17 cellular contexts compared by ENCODE assay signal in genomic region chr11:93908689-93909088, GRCh38. TPM values are rescaled to one million over a fixed set of nuclear protein-coding genes. Genes with fewer than 3 reads are reported as not detected.
A peak's percentile ranks its signal among the peaks of the same experiment; 100 is the strongest.
DNase-seq lines count a peak whose midpoint lies in the region; ATAC-seq and TF ChIP-seq lines count a peak whose summit lies in the region.
"Had no signal": no experiment of that assay in that cellular context is flagged by ENCODE, and none has a peak within 500 bp of the region (broad histone marks: within the 10 kb centered on the region; RNA-seq: fewer than 3 reads in every experiment).

No MANE protein-coding gene starts in this region.

- H3K9me3 Mint-ChIP-seq in MCF 10A (ENCODE audit: unreplicated experiment) (no peaks in the 10 kb centered on the region), WTC11 (no peaks in the 10 kb centered on the region)
- H3K9me3 Mint-ChIP-seq: IgD-negative memory B cell had no signal

- H3K36me3 ChIP-seq in breast epithelium (no peaks in the 10 kb centered on the region), ascending aorta (no peaks in the 10 kb centered on the region)
- H3K36me3 ChIP-seq: heart right ventricle, spleen had no signal

- H3K27me3 ChIP-seq in breast epithelium, result no peaks in the 10 kb centered on the region
- no peaks in the 10 kb centered on the region for H3K27me3 ChIP-seq in foreskin keratinocyte
- no peaks in the 10 kb centered on the region for H3K27me3 ChIP-seq in ascending aorta
- H3K27me3 ChIP-seq: heart right ventricle had no signal

- H3K4me3 Mint-ChIP-seq in MCF 10A (ENCODE audit: unreplicated experiment) (no peak overlapping the region), WTC11 (no peak overlapping the region)
- H3K4me3 Mint-ChIP-seq: IgD-negative memory B cell had no signal

- ATAC-seq in WTC11 (peak; percentile 53), foreskin keratinocyte (peak; percentile 82), HG03342 (IDR thresholded peaks at IDR 0.05; ENCODE audit: unreplicated experiment) (no peak)
- ATAC-seq: heart right ventricle had no signal

- H3K9me3 ChIP-seq in breast epithelium (no peaks in the 10 kb centered on the region), ascending aorta (no peaks in the 10 kb centered on the region)
- H3K9me3 ChIP-seq: heart right ventricle, spleen had no signal

- no peak for TF ChIP-seq CTCF in MCF 10A (IDR thresholded peaks at IDR 0.05; ENCODE audit: unreplicated experiment)
- TF ChIP-seq CTCF in breast epithelium (IDR thresholded peaks at IDR 0.05), result no peak
- TF ChIP-seq CTCF in WTC11 (IDR thresholded peaks at IDR 0.05), result no peak
- TF ChIP-seq CTCF in foreskin keratinocyte (conservative IDR thresholded peaks at IDR 0.05), result no peak
- no peak for TF ChIP-seq CTCF in ascending aorta (IDR thresholded peaks at IDR 0.05)

- peaks cover 18% of the 10 kb centered on the region for H3K4me1 Mint-ChIP-seq in MCF 10A (ENCODE audit: insufficient read depth, unreplicated experiment)
- peaks cover 11% of the 10 kb centered on the region for H3K4me1 Mint-ChIP-seq in WTC11

- H3K4me3 ChIP-seq in breast epithelium, result no peak overlapping the region
- no peak overlapping the region for H3K4me3 ChIP-seq in ascending aorta
- H3K4me3 ChIP-seq: heart right ventricle, spleen had no signal

- no peak for TF ChIP-seq POLR2A in breast epithelium (IDR thresholded peaks at IDR 0.05)

- H3K4me1 ChIP-seq in breast epithelium (no peaks in the 10 kb centered on the region), foreskin keratinocyte (peaks cover 11% of the 10 kb centered on the region), ascending aorta (no peaks in the 10 kb centered on the region)
- H3K4me1 ChIP-seq: heart right ventricle, spleen had no signal

- no peaks in the 10 kb centered on the region for H3K36me3 Mint-ChIP-seq in MCF 10A (ENCODE audit: insufficient read depth, unreplicated experiment)
- no peaks in the 10 kb centered on the region for H3K36me3 Mint-ChIP-seq in WTC11

- BruUV-seq in MCF 10A (replicated peaks; lab: Mats Ljungman, UMichigan), result no TSS peak

- CTCF ChIA-PET in MCF 10A (lab: Yijun Ruan, JAX) (interaction anchor here (0.6 to 2.5 kb wide), 3 partner anchors 10 to 13 kb away, joined by 3 to 21 read pairs (median 4); no protein-coding TSS in a partner anchor), WTC11 (lab: Charles Lee) (interaction anchor here (3.0 kb wide), 1 partner anchor 13 kb away, joined by 13 read pairs; no protein-coding TSS in a partner anchor)

- H3K27ac ChIP-seq in breast epithelium, result no peak overlapping the region
- no peak overlapping the region for H3K27ac ChIP-seq in foreskin keratinocyte
- no peak overlapping the region for H3K27ac ChIP-seq in ascending aorta
- H3K27ac ChIP-seq: 22Rv1, heart right ventricle, spleen, VCaP had no signal

- POLR2A ChIA-PET in MCF 10A (lab: Yijun Ruan, JAX) (no interaction called here), WTC11 (lab: Charles Lee) (no interaction called here)

- H3K27ac Mint-ChIP-seq in MCF 10A (ENCODE audit: low read depth, unreplicated experiment) (peak overlapping the region; percentile 8), WTC11 (no peak overlapping the region)

- no peaks in the 10 kb centered on the region for H3K27me3 Mint-ChIP-seq in MCF 10A (ENCODE audit: insufficient read depth, unreplicated experiment)
- H3K27me3 Mint-ChIP-seq in WTC11 (ENCODE audit: low read depth), result no peaks in the 10 kb centered on the region

- intact Hi-C loops in MCF 10A (cut with micrococcal nuclease), result no loop called here
- intact Hi-C loops in breast epithelium (cut with DNase I; ENCODE audit: low total_unique reads), result no loop called here
- intact Hi-C loops in ascending aorta (cut with DNase I), result no loop called here

- DNase-seq in MCF 10A (ENCODE audit: unreplicated experiment) (peak; percentile 40), breast epithelium (ENCODE audit: low spot score in 2 of 2) (no peak), WTC11 (ENCODE audit: low spot score) (no peak), foreskin keratinocyte (peak; percentile 83 to 93), hippocampal formation (lab: John Stamatoyannopoulos, UW) (no peak), NCI-H2227 (lab: John Stamatoyannopoulos, UW; ENCODE audit: unreplicated experiment) (no peak), ascending aorta (ENCODE audit: low spot score in 2 of 2) (no peak)
- DNase-seq: cortex of kidney, DND-41, heart right ventricle, NCI-H2029 treated with DMSO at 0.1 percent for 48 hours, spleen had no signal

TF ChIP-seq in WTC11, 78 proteins besides CTCF, POLR2A, EP300 and RAD21:
- TF ChIP-seq FOXP1 (CRISPR knock-in tag; IDR thresholded peaks at IDR 0.05; ENCODE audit: borderline replicate concordance) (no peak), RORB (CRISPR knock-in tag; IDR thresholded peaks at IDR 0.05) (no peak), ZNF232 (CRISPR knock-in tag; IDR thresholded peaks at IDR 0.05) (no peak), NFATC4 (CRISPR knock-in tag; IDR thresholded peaks at IDR 0.05) (no peak), SP1 (CRISPR knock-in tag; conservative IDR thresholded peaks at IDR 0.05) (no peak), NFE2L1 (CRISPR knock-in tag; IDR thresholded peaks at IDR 0.05) (no peak), NFYB (CRISPR knock-in tag; conservative IDR thresholded peaks at IDR 0.05; ENCODE audit: low read depth) (no peak)

RNA-seq across cellular contexts. Expression of gene VSTM5, which starts 58.3 kb away (rescaled TPM):
- total RNA-seq in MCF 10A (2022), result not detected in 2 replicates
- under 1 TPM in 1 of 3 donors, not detected in 2; 0.29 TPM for total RNA-seq in breast epithelium
- 0.27 to 0.35 TPM (median 0.32 TPM) in 3 replicates for total RNA-seq in WTC11 (2021)
- 0.11 and 0.14 TPM in 2 replicates for total RNA-seq in foreskin keratinocyte
- 0.03 and 0.08 TPM in 2 replicates for polyA plus RNA-seq in foreskin keratinocyte
- total RNA-seq in ascending aorta, result not detected
- total RNA-seq: OCI-LY7, spleen had no signal
- polyA plus RNA-seq: spleen had no signal

Comparison
In these comparisons a context has a peak if more than half of its experiments do, and no peak if none do; other contexts are left out.
1. DNase-seq: peak in MCF 10A (single experiment) and foreskin keratinocyte (2 of 2); none in breast epithelium (0 of 2), WTC11 (single experiment), hippocampal formation (0 of 2), NCI-H2227 (single experiment) and ascending aorta (0 of 2).